In the genomic region with DNA sequence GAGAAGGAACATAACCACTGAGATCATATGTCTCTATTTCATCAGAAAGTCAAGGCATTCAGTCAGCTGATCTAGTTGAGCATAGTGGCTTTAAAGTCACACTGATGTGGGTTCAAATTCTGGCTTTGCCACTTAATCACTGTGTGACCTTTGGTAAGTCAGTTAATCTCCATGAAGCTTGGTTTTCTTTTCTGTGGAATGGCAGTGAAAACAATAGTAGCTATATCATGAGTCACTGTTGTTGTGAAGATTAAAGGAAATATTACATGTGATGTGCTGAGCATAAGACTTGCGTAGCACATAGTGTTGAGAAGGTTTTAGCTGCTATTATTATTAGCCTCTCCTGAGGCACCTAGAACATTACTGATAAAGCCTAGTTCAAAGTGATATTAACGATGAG, we compare ENCODE assay signal across 20 cellular contexts.
"Had no signal": no experiment of that assay in that cellular context is flagged by ENCODE, and none has a peak within 500 bp of the region (broad histone marks: within the 10 kb centered on the region; RNA-seq: fewer than 3 reads in every experiment).

No MANE protein-coding gene starts in this region.

- FAIRE-seq: RCC 7860 had no signal

- H3K4me3 ChIP-seq: MG63, SJSA1, SK-N-MC had no signal

- H3K27ac ChIP-seq: SJSA1, SK-N-MC had no signal

- H3K27me3 ChIP-seq: MG63, SJSA1 had no signal

- H3K36me3 ChIP-seq: MG63, SJSA1 had no signal

- H3K9me3 ChIP-seq: MG63, SJSA1 had no signal

- H3K4me1 ChIP-seq: SJSA1 had no signal

- DNase-seq: KBM-7, MG63, NCI-H1092, NCI-H1105 treated with DMSO at 0.1 percent for 48 hours, NCI-H1417 treated with DMSO at 0.1 percent for 48 hours, NCI-H146, NCI-H1694 treated with DMSO at 0.1 percent for 48 hours, NCI-H1930, NCI-H2081, NCI-H2107, NCI-H2227 treated with DMSO at 0.1 percent for 48 hours, NCI-H524, NCI-H526 treated with DMSO at 0.1 percent for 48 hours, NCI-H774, Right ventricle myocardium superior, RPMI8226, SIG-M5 had no signal
